23 cellular contexts compared by ENCODE assay signal in the genomic region with DNA sequence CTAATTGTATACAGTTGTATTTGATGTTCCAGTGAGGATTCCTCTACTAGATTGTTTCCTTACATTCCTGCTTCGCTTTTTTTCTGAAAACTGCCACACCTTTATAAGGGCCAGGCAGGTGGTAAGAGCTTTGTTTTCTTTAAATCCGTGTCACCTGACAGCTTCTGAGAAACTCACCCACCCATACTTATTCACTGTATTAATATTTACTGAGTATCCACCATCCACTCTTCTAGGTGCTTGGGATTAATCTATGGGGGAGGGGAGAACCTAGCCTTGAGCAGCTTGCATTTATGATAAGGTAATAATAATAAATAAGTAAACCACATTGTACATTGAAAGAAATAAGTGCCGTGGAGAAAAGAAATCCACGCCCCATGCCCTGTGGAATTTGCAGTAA.
DNase-seq lines count a peak whose midpoint lies in the region; ATAC-seq and TF ChIP-seq lines count a peak whose summit lies in the region.
"Had no signal": no experiment of that assay in that cellular context is flagged by ENCODE, and none has a peak within 500 bp of the region (broad histone marks: within the 10 kb centered on the region; RNA-seq: fewer than 3 reads in every experiment).

No MANE protein-coding gene starts in this region.

- H3K27ac ChIP-seq in lower lobe of right lung, result no peak overlapping the region
- H3K27ac ChIP-seq: A549; BLaER1 treated with 17β-estradiol and CSF1 and Interleukin-3, amounts not matched to agents 10 nM and 100 nM; GM23248 had no signal

- ATAC-seq in esophagus mucosa (peak; percentile 49), lower lobe of right lung (peak; percentile 54 to 70)
- ATAC-seq: A549, GM12878 had no signal

- H3K36me3 ChIP-seq in lower lobe of right lung, result no peaks in the 10 kb centered on the region
- H3K36me3 ChIP-seq: BE2C; BLaER1 treated with 17β-estradiol and CSF1 and Interleukin-3, amounts not matched to agents 10 nM and 100 nM had no signal

- H3K4me1 ChIP-seq in lower lobe of right lung, result no peaks in the 10 kb centered on the region
- H3K4me1 ChIP-seq: A549, BE2C had no signal

- no peak for TF ChIP-seq CTCF in lower lobe of right lung (IDR thresholded peaks at IDR 0.05)

- intact Hi-C loops in lower lobe of right lung (cut with DNase I), result no loop called here

- H3K27me3 ChIP-seq in lower lobe of right lung (ENCODE audit: low read depth), result no peaks in the 10 kb centered on the region
- H3K27me3 ChIP-seq: BLaER1 treated with 17β-estradiol and CSF1 and Interleukin-3, amounts not matched to agents 10 nM and 100 nM had no signal

- no peaks in the 10 kb centered on the region for H3K9me3 ChIP-seq in lower lobe of right lung
- H3K9me3 ChIP-seq: A549, BE2C had no signal

- no peak overlapping the region for H3K4me3 ChIP-seq in lower lobe of right lung
- H3K4me3 ChIP-seq: A549; BLaER1 treated with 17β-estradiol and CSF1 and Interleukin-3, amounts not matched to agents 10 nM and 100 nM; GM12878; GM23248 had no signal

- DNase-seq in DMS53 (lab: John Stamatoyannopoulos, UW), result peak; percentile 14
- no peak for DNase-seq in lower lobe of right lung
- DNase-seq in SIG-M5 treated with dmso at 0.1 percent for 504 hours (lab: John Stamatoyannopoulos, UW; ENCODE audit: unreplicated experiment), result no peak
- DNase-seq in NCI-H2171 treated with DMSO at 0.1 percent for 48 hours (lab: John Stamatoyannopoulos, UW), result no peak
- DNase-seq in iPS-NIHi7 (ENCODE audit: extremely low spot score), result no peak
- DNase-seq: 8988T; ACHN; AML-193; BE2C; Calu3; CD4-positive, alpha-beta T cell; CD8-positive, alpha-beta memory T cell; COR-L47; DMS79; EL; GDM1; GM23248; H7; HCEC 1CT had no signal
